11 cellular contexts compared by ENCODE assay signal in the genomic region with DNA sequence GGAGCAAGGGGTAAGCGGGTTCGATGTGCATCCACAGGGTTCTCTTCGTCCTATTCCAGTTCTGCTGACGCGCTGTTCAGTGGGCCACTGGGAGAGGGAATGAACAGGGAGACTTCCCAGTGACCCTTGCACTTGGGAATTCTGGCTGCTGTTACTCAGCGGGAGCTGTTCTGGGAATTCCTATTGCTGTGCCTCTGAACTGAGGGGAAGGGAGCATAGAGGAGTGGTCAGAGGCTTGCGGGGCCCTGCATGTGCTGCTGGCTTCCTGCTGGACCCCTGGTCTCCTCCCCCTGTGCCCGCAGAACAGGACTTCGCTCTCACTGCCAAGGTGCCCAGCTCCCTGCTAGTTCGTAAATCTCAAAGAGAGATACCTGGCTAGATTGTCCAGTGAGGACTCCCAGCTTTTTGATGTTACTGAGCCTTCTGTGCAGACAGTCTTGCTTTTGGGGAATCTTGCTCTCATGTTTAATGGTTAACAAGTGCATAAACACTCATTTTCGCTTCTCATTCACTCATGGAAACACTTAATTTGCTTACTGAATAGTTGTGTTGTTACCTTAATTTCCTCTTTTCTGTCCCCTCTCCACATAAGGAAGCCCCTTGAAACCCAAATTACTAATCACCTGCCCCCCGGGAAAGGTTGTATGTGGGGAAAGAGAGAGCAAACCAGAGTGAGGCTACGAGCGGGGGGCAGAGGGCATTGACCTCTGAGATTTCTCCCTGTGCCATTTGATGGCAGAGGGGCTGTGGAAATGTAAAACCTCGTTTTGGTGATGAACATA. TPM values are rescaled to one million over a fixed set of nuclear protein-coding genes. Genes with fewer than 3 reads are reported as not detected.
A peak's percentile ranks its signal among the peaks of the same experiment; 100 is the strongest.
DNase-seq lines count a peak whose midpoint lies in the region; ATAC-seq, FAIRE-seq and TF ChIP-seq lines count a peak whose summit lies in the region.
"Had no signal": no experiment of that assay in that cellular context is flagged by ENCODE, and none has a peak within 500 bp of the region (broad histone marks: within the 10 kb centered on the region; RNA-seq: fewer than 3 reads in every experiment).

No MANE protein-coding gene starts in this region.

- H3K27me3 ChIP-seq in ACC112 (ENCODE audit: insufficient read depth, low read length) (no peaks in the 10 kb centered on the region), liver (ENCODE audit: control insufficient read depth in 4 of 4, insufficient read depth in 4 of 4, low read length in 3 of 4) (no peaks in the 10 kb centered on the region)

- H3K36me3 ChIP-seq in ACC112 (ENCODE audit: insufficient read depth, low read length) = no peaks in the 10 kb centered on the region
- no peaks in the 10 kb centered on the region for H3K36me3 ChIP-seq in liver (ENCODE audit: control insufficient read depth in 4 of 4, insufficient read depth in 3 of 4, low read depth in 1 of 4, low read length in 3 of 4)

- no peak overlapping the region for H2AFZ ChIP-seq in ACC112 (ENCODE audit: low read length, unreplicated experiment)

- no peak for TF ChIP-seq CTCF in liver (IDR thresholded peaks at IDR 0.05; ENCODE audit: low read depth, low read length, missing input control)
- no peak for TF ChIP-seq CTCF in mesothelial cell of epicardium (IDR thresholded peaks at IDR 0.05; ENCODE audit: unreplicated experiment)

- H3K4me3 ChIP-seq in ACC112 (ENCODE audit: low read depth, low read length) (no peak overlapping the region), liver (ENCODE audit: low read depth in 1 of 3, low read length in 3 of 3) (no peak overlapping the region)

- WGBS in liver = 35% methylated on average over 15 of the region's 15 CpGs

- no peak overlapping the region for H3K27ac Mint-ChIP-seq in activated naive CD8-positive, alpha-beta T cell treated with anti-CD3 and anti-CD28 coated beads, Interleukin-2, amount 50 U/mL, for 24 hours
- no peak overlapping the region for H3K27ac Mint-ChIP-seq in mesothelial cell of epicardium
- H3K27ac Mint-ChIP-seq: stimulated activated effector memory CD8-positive, alpha-beta T cell treated with anti-CD3 and anti-CD28 coated beads, Interleukin-12 subunit alpha, Interleukin-12 subunit beta, amount 100 ng/mL, for 72 hours had no signal

- H3K27me3 Mint-ChIP-seq in activated naive CD8-positive, alpha-beta T cell treated with anti-CD3 and anti-CD28 coated beads, Interleukin-2, amount 50 U/mL, for 24 hours = peaks cover 44% of the 10 kb centered on the region
- no peaks in the 10 kb centered on the region for H3K27me3 Mint-ChIP-seq in mesothelial cell of epicardium (ENCODE audit: low read depth)

- peak; percentile 26 for ATAC-seq in GM19463 (IDR thresholded peaks at IDR 0.05; ENCODE audit: unreplicated experiment)
- no peak for ATAC-seq in activated naive CD8-positive, alpha-beta T cell treated with anti-CD3 and anti-CD28 coated beads, Interleukin-2, amount 50 U/mL, for 24 hours
- ATAC-seq: stimulated activated effector memory CD8-positive, alpha-beta T cell treated with anti-CD3 and anti-CD28 coated beads, Interleukin-12 subunit alpha, Interleukin-12 subunit beta, amount 100 ng/mL, for 72 hours had no signal

- H3K9me3 ChIP-seq in liver (ENCODE audit: control insufficient read depth in 4 of 4, low read length in 3 of 4) = no peaks in the 10 kb centered on the region

- DNase-seq in RCC 7860 (ENCODE audit: low spot score) = peak; percentile 70
- DNase-seq in activated naive CD8-positive, alpha-beta T cell treated with anti-CD3 and anti-CD28 coated beads, Interleukin-2, amount 50 U/mL, for 24 hours = no peak
- no peak for DNase-seq in activated effector memory CD4-positive, alpha-beta T cell treated with anti-CD3 and anti-CD28 coated beads, Interleukin-2, amount 50 U/mL, for 16 hours
- DNase-seq in cerebellar cortex (ENCODE audit: low spot score) = no peak
- no peak for DNase-seq in mesothelial cell of epicardium (ENCODE audit: low spot score in 2 of 2, unreplicated experiment in 2 of 2)
- DNase-seq: activated T-cell treated with anti-CD3 and anti-CD28 coated beads, Interleukin-2, amount 50 U/mL, for 1 hour had no signal

- peak; percentile 25 to 64 for TF ChIP-seq RAD21 in liver (IDR thresholded peaks at IDR 0.05)

- peaks cover 14% of the 10 kb centered on the region for H3K4me1 Mint-ChIP-seq in activated naive CD8-positive, alpha-beta T cell treated with anti-CD3 and anti-CD28 coated beads, Interleukin-2, amount 50 U/mL, for 24 hours
- H3K4me1 Mint-ChIP-seq in mesothelial cell of epicardium = peaks cover 54% of the 10 kb centered on the region

- no peak for FAIRE-seq in RCC 7860 (lab: Jason Lieb, UNC)
- FAIRE-seq: frontal cortex had no signal

- H3K27ac ChIP-seq in ACC112 (ENCODE audit: low read depth, low read length) (peak overlapping the region; percentile 6; the same call in 1 of the 2 replicates), liver (ENCODE audit: low read depth in 1 of 2, low read length in 2 of 2) (peak overlapping the region; percentile 36 to 37)

- no peaks in the 10 kb centered on the region for H3K36me3 Mint-ChIP-seq in activated naive CD8-positive, alpha-beta T cell treated with anti-CD3 and anti-CD28 coated beads, Interleukin-2, amount 50 U/mL, for 24 hours (ENCODE audit: low read depth)
- no peaks in the 10 kb centered on the region for H3K36me3 Mint-ChIP-seq in mesothelial cell of epicardium
- H3K36me3 Mint-ChIP-seq: stimulated activated effector memory CD8-positive, alpha-beta T cell treated with anti-CD3 and anti-CD28 coated beads, Interleukin-12 subunit alpha, Interleukin-12 subunit beta, amount 100 ng/mL, for 72 hours had no signal

- H3K79me2 ChIP-seq in ACC112 (ENCODE audit: control insufficient read depth, insufficient read depth, low read length, unreplicated experiment) = peaks cover 100% of the 10 kb centered on the region

- peaks cover 71% of the 10 kb centered on the region for H3K4me1 ChIP-seq in ACC112 (ENCODE audit: control insufficient read depth, insufficient read depth, low read length, unreplicated experiment)
- peaks cover 10 to 44% (median 31%) of the 10 kb centered on the region in 4 donors for H3K4me1 ChIP-seq in liver (ENCODE audit: control insufficient read depth in 4 of 4, insufficient read depth in 4 of 4, low read length in 3 of 4)

- no peaks in the 10 kb centered on the region for H3K9me3 Mint-ChIP-seq in activated naive CD8-positive, alpha-beta T cell treated with anti-CD3 and anti-CD28 coated beads, Interleukin-2, amount 50 U/mL, for 24 hours
- H3K9me3 Mint-ChIP-seq in mesothelial cell of epicardium = no peaks in the 10 kb centered on the region
- H3K9me3 Mint-ChIP-seq: stimulated activated effector memory CD8-positive, alpha-beta T cell treated with anti-CD3 and anti-CD28 coated beads, Interleukin-12 subunit alpha, Interleukin-12 subunit beta, amount 100 ng/mL, for 72 hours had no signal

- no peak overlapping the region for H3K4me3 Mint-ChIP-seq in activated naive CD8-positive, alpha-beta T cell treated with anti-CD3 and anti-CD28 coated beads, Interleukin-2, amount 50 U/mL, for 24 hours
- no peak overlapping the region for H3K4me3 Mint-ChIP-seq in mesothelial cell of epicardium
- H3K4me3 Mint-ChIP-seq: stimulated activated effector memory CD8-positive, alpha-beta T cell treated with anti-CD3 and anti-CD28 coated beads, Interleukin-12 subunit alpha, Interleukin-12 subunit beta, amount 100 ng/mL, for 72 hours had no signal

- no peak overlapping the region for H3K9ac ChIP-seq in liver (ENCODE audit: low read depth in 1 of 2, low read length in 2 of 2)

TF ChIP-seq in liver, 16 proteins besides CTCF, POLR2A, EP300 and RAD21 (continues in another document):
- TF ChIP-seq HNF4G (IDR thresholded peaks at IDR 0.05) (peak; percentile 54), FOXA2 (IDR thresholded peaks at IDR 0.05) (no peak), FOXA1 (IDR thresholded peaks at IDR 0.05) (no peak), EGR1 (IDR thresholded peaks at IDR 0.05; ENCODE audit: low read depth in 2 of 2) (no peak), RXRA (IDR thresholded peaks at IDR 0.05) (peak; percentile 70 to 78), TAF1 (conservative IDR thresholded peaks at IDR 0.05) (no peak), JUND (IDR thresholded peaks at IDR 0.05) (no peak), SP1 (IDR thresholded peaks at IDR 0.05) (peak; percentile 74), HNF4A (conservative IDR thresholded peaks at IDR 0.05) (peak; percentile 80 to 82), NR2F2 (IDR thresholded peaks at IDR 0.05) (no peak)
- TF ChIP-seq, protein P1, sequence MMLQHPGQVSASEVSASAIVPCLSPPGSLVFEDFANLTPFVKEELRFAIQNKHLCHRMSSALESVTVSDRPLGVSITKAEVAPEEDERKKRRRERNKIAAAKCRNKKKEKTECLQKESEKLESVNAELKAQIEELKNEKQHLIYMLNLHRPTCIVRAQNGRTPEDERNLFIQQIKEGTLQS (IDR thresholded peaks at IDR 0.05) = no peak
- TF ChIP-seq, protein P2, sequence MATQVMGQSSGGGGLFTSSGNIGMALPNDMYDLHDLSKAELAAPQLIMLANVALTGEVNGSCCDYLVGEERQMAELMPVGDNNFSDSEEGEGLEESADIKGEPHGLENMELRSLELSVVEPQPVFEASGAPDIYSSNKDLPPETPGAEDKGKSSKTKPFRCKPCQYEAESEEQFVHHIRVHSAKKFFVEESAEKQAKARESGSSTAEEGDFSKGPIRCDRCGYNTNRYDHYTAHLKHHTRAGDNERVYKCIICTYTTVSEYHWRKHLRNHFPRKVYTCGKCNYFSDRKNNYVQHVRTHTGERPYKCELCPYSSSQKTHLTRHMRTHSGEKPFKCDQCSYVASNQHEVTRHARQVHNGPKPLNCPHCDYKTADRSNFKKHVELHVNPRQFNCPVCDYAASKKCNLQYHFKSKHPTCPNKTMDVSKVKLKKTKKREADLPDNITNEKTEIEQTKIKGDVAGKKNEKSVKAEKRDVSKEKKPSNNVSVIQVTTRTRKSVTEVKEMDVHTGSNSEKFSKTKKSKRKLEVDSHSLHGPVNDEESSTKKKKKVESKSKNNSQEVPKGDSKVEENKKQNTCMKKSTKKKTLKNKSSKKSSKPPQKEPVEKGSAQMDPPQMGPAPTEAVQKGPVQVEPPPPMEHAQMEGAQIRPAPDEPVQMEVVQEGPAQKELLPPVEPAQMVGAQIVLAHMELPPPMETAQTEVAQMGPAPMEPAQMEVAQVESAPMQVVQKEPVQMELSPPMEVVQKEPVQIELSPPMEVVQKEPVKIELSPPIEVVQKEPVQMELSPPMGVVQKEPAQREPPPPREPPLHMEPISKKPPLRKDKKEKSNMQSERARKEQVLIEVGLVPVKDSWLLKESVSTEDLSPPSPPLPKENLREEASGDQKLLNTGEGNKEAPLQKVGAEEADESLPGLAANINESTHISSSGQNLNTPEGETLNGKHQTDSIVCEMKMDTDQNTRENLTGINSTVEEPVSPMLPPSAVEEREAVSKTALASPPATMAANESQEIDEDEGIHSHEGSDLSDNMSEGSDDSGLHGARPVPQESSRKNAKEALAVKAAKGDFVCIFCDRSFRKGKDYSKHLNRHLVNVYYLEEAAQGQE (IDR thresholded peaks at IDR 0.05) = peak; percentile 88
- TF ChIP-seq, protein P3, sequence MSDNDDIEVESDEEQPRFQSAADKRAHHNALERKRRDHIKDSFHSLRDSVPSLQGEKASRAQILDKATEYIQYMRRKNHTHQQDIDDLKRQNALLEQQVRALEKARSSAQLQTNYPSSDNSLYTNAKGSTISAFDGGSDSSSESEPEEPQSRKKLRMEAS (IDR thresholded peaks at IDR 0.05) = peak; percentile 13

RNA-seq across cellular contexts. Expression of a gene that starts 5.9 kb away (rescaled TPM):
- total RNA-seq in liver (10 to 100 TPM; 21.9 to 86.2 TPM), mesothelial cell of epicardium (190 to 209 TPM (median 200 TPM) in 3 replicates)
- polyA plus RNA-seq in liver = 10 to 100 TPM in 1 of 2 donors, 1 to 10 TPM in 1; 8.5 to 10.1 TPM
